Comparison of ENCODE assay signal across 8 cellular contexts in the genomic region with DNA sequence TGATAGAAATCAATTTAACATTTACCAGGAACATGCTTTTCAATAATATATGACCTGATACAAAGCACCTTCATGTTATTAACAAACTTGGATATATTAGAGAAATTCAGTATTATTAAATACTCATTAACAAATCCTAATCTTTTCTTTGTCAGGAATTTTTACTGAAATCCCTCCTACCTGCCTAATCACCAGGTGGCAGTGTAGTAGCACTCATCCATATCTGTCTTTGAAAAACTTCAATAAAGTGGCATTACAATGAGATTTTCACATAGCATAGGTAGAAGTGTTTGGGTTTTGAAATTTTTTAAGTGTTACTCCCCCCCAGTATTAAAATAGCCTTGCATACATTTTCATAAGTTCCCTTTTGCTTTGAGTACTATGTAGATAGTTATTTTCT.
DNase-seq lines count a peak whose midpoint lies in the region; ATAC-seq and TF ChIP-seq lines count a peak whose summit lies in the region.

No MANE protein-coding gene starts in this region.

- no peak overlapping the region for H3K14ac ChIP-seq in neuronal stem cell (ENCODE audit: low read length)

- H3K4me1 Mint-ChIP-seq in MCF 10A (ENCODE audit: insufficient read depth, unreplicated experiment), result no peaks in the 10 kb centered on the region
- H3K4me1 Mint-ChIP-seq in activated T-cell treated with anti-CD3 and anti-CD28 coated beads, Interleukin-2, amount 50 U/mL, for 24 hours (ENCODE audit: low read depth), result no peaks in the 10 kb centered on the region
- H3K4me1 Mint-ChIP-seq in activated naive CD8-positive, alpha-beta T cell treated with anti-CD3 and anti-CD28 coated beads for 36 hours, result no peaks in the 10 kb centered on the region

- H3K23ac ChIP-seq in neuronal stem cell (ENCODE audit: low read depth, low read length, poor library complexity), result no peak overlapping the region

- H2BK120ac ChIP-seq in neuronal stem cell (ENCODE audit: low read depth, low read length), result no peak overlapping the region

- peaks cover 46% of the 10 kb centered on the region for H3K27me3 Mint-ChIP-seq in MCF 10A (ENCODE audit: insufficient read depth, unreplicated experiment)
- H3K27me3 Mint-ChIP-seq in activated T-cell treated with anti-CD3 and anti-CD28 coated beads, Interleukin-2, amount 50 U/mL, for 24 hours, result no peaks in the 10 kb centered on the region
- H3K27me3 Mint-ChIP-seq in activated naive CD8-positive, alpha-beta T cell treated with anti-CD3 and anti-CD28 coated beads for 36 hours, result peaks cover 15% of the 10 kb centered on the region

- H3K79me2 ChIP-seq in neural cell (replicated peaks; ENCODE audit: insufficient read depth, low read length), result no peaks in the 10 kb centered on the region

- H4K20me1 ChIP-seq in neural cell (ENCODE audit: insufficient read depth), result no peaks in the 10 kb centered on the region

- H4K91ac ChIP-seq in neuronal stem cell (ENCODE audit: low read depth, low read length, poor library complexity), result no peak overlapping the region

- no peak overlapping the region for H4K8ac ChIP-seq in neuronal stem cell (ENCODE audit: low read depth, low read length)

- no peaks in the 10 kb centered on the region for H3K9me2 ChIP-seq in neural cell (ENCODE audit: insufficient read depth, low read length)

- H2BK15ac ChIP-seq in neuronal stem cell (ENCODE audit: low read length), result no peak overlapping the region

- H3K4ac ChIP-seq in neuronal stem cell (ENCODE audit: low read length), result no peak overlapping the region

- H3K9me3 ChIP-seq in neural cell (ENCODE audit: low read length) (no peaks in the 10 kb centered on the region), neuronal stem cell (replicated peaks in 1 of 2; ENCODE audit: control insufficient read depth in 2 of 2, insufficient read depth in 1 of 2, low read depth in 1 of 2, low read length in 2 of 2) (no peaks in the 10 kb centered on the region)

- ATAC-seq in GM19351 (IDR thresholded peaks at IDR 0.05; ENCODE audit: unreplicated experiment), result no peak

- no peak overlapping the region for H2BK5ac ChIP-seq in neuronal stem cell (ENCODE audit: low read length)

- no peak overlapping the region for H3K18ac ChIP-seq in neuronal stem cell (ENCODE audit: low read length)

- H3F3A ChIP-seq in neural cell (ENCODE audit: insufficient read depth, low read length, poor library complexity, severe bottlenecking), result no peaks in the 10 kb centered on the region

- no peak overlapping the region for H3K9ac ChIP-seq in neural cell (ENCODE audit: low read length)
- no peak overlapping the region for H3K9ac ChIP-seq in neuronal stem cell (ENCODE audit: low read depth, low read length, poor library complexity)

- H2BK12ac ChIP-seq in neuronal stem cell (ENCODE audit: low read length), result no peak overlapping the region

- no peaks in the 10 kb centered on the region for H3K9me3 Mint-ChIP-seq in MCF 10A (ENCODE audit: unreplicated experiment)
- no peaks in the 10 kb centered on the region for H3K9me3 Mint-ChIP-seq in activated T-cell treated with anti-CD3 and anti-CD28 coated beads, Interleukin-2, amount 50 U/mL, for 24 hours
- no peaks in the 10 kb centered on the region for H3K9me3 Mint-ChIP-seq in activated naive CD8-positive, alpha-beta T cell treated with anti-CD3 and anti-CD28 coated beads for 36 hours

- BruUV-seq in MCF 10A (replicated peaks; lab: Mats Ljungman, UMichigan), result no TSS peak

- TF ChIP-seq CTCF in GM10248 (IDR thresholded peaks at IDR 0.05; ENCODE audit: control extremely low read depth, extremely low read depth, low read depth, missing control alignments) (peak; percentile 16), MCF 10A (IDR thresholded peaks at IDR 0.05; ENCODE audit: unreplicated experiment) (peak; percentile 61), neural cell (IDR thresholded peaks at IDR 0.05; ENCODE audit: poor library complexity, severe bottlenecking) (peak; percentile 82)

- POLR2A ChIA-PET in GM10248 (lab: Yijun Ruan, JAX) (no interaction called here), MCF 10A (lab: Yijun Ruan, JAX) (no interaction called here)

- TF ChIP-seq EP300 in neural cell (conservative IDR thresholded peaks at IDR 0.05; ENCODE audit: poor library complexity, severe bottlenecking), result no peak

- no peak overlapping the region for H3K4me2 ChIP-seq in neural cell (ENCODE audit: low read length)
- no peak overlapping the region for H3K4me2 ChIP-seq in neuronal stem cell (ENCODE audit: insufficient read depth, low read length, poor library complexity, severe bottlenecking)

- H3K36me3 ChIP-seq in neural cell (ENCODE audit: insufficient read depth, low read length) (no peaks in the 10 kb centered on the region), neuronal stem cell (replicated peaks in 1 of 2; ENCODE audit: control insufficient read depth in 2 of 2, insufficient read depth in 2 of 2, low read length in 2 of 2) (no peaks in the 10 kb centered on the region)

- DNase-seq in GM10248 (ENCODE audit: extremely low spot score), result no peak
- peak; percentile 27 for DNase-seq in NCI-H1105 (lab: John Stamatoyannopoulos, UW)
- peak; percentile 33 for DNase-seq in MCF 10A (ENCODE audit: unreplicated experiment)
- DNase-seq in activated T-cell treated with anti-CD3 and anti-CD28 coated beads, Interleukin-2, amount 50 U/mL, for 24 hours, result no peak
- no peak for DNase-seq in activated naive CD8-positive, alpha-beta T cell treated with anti-CD3 and anti-CD28 coated beads for 36 hours
- no peak for DNase-seq in neuronal stem cell (ENCODE audit: low spot score)

- H2AFZ ChIP-seq in neural cell (ENCODE audit: low read depth, low read length) (no peak overlapping the region), neuronal stem cell (ENCODE audit: low read length) (no peak overlapping the region)

- no peak overlapping the region for H3K4me3 Mint-ChIP-seq in MCF 10A (ENCODE audit: unreplicated experiment)
- no peak overlapping the region for H3K4me3 Mint-ChIP-seq in activated T-cell treated with anti-CD3 and anti-CD28 coated beads, Interleukin-2, amount 50 U/mL, for 24 hours
- H3K4me3 Mint-ChIP-seq in activated naive CD8-positive, alpha-beta T cell treated with anti-CD3 and anti-CD28 coated beads for 36 hours, result no peak overlapping the region

- H3K36me3 Mint-ChIP-seq in MCF 10A (ENCODE audit: insufficient read depth, unreplicated experiment), result no peaks in the 10 kb centered on the region
- no peaks in the 10 kb centered on the region for H3K36me3 Mint-ChIP-seq in activated T-cell treated with anti-CD3 and anti-CD28 coated beads, Interleukin-2, amount 50 U/mL, for 24 hours (ENCODE audit: low read depth)
- H3K36me3 Mint-ChIP-seq in activated naive CD8-positive, alpha-beta T cell treated with anti-CD3 and anti-CD28 coated beads for 36 hours, result no peaks in the 10 kb centered on the region

- H2AK5ac ChIP-seq in neuronal stem cell (ENCODE audit: low read depth, low read length), result no peak overlapping the region

- intact Hi-C loops in MCF 10A (cut with micrococcal nuclease), result loop anchor here (1.0 to 10.0 kb wide), 6 partner anchors 250 to 1890 kb away; a partner anchor contains a TSS

- peak; percentile 89 for TF ChIP-seq RAD21 in neural cell (conservative IDR thresholded peaks at IDR 0.05)

- no peak overlapping the region for H3K27ac ChIP-seq in neural cell (ENCODE audit: low read length)
- no peak overlapping the region for H3K27ac ChIP-seq in neuronal stem cell (replicated peaks; ENCODE audit: low read length)

- H3K4me3 ChIP-seq in neural cell (ENCODE audit: low read length) (no peak overlapping the region), neuronal stem cell (ENCODE audit: low read length in 2 of 2) (no peak overlapping the region)

- no peak overlapping the region for H3K27ac Mint-ChIP-seq in MCF 10A (ENCODE audit: low read depth, unreplicated experiment)
- no peak overlapping the region for H3K27ac Mint-ChIP-seq in activated T-cell treated with anti-CD3 and anti-CD28 coated beads, Interleukin-2, amount 50 U/mL, for 24 hours
- no peak overlapping the region for H3K27ac Mint-ChIP-seq in activated naive CD8-positive, alpha-beta T cell treated with anti-CD3 and anti-CD28 coated beads for 36 hours

- H3K27me3 ChIP-seq in neural cell (ENCODE audit: insufficient read depth, low read depth, low read length) (no peaks in the 10 kb centered on the region), neuronal stem cell (ENCODE audit: control insufficient read depth in 3 of 3, insufficient read depth in 3 of 3, low read depth in 1 of 3, low read length in 3 of 3) (no peaks in the 10 kb centered on the region)

- H3K79me1 ChIP-seq in neuronal stem cell (ENCODE audit: low read depth, low read length), result no peaks in the 10 kb centered on the region

- H3K4me1 ChIP-seq in neuronal stem cell (ENCODE audit: control insufficient read depth in 2 of 2, insufficient read depth in 1 of 2, low read depth in 1 of 2, low read length in 2 of 2), result no peaks in the 10 kb centered on the region

- CTCF ChIA-PET in GM10248 (lab: Yijun Ruan, JAX), result no interaction called here
- CTCF ChIA-PET in MCF 10A (lab: Yijun Ruan, JAX), result interaction anchor here (0.5 to 2.6 kb wide), 11 partner anchors 14 to 1888 kb away, joined by 3 to 12 read pairs (median 3); no protein-coding TSS in a partner anchor

TF ChIP-seq in neural cell, 6 proteins besides CTCF, POLR2A, EP300 and RAD21:
- TF ChIP-seq MXI1 (conservative IDR thresholded peaks at IDR 0.05; ENCODE audit: poor library complexity, severe bottlenecking), result no peak
- TF ChIP-seq EZH2 (IDR thresholded peaks at IDR 0.05; ENCODE audit: borderline replicate concordance, insufficient read depth, low read length, poor library complexity, severe bottlenecking), result no peak
- TF ChIP-seq SMC3 (conservative IDR thresholded peaks at IDR 0.05; ENCODE audit: poor library complexity), result peak; percentile 90
- TF ChIP-seq TAF1 (IDR thresholded peaks at IDR 0.05; ENCODE audit: low read depth), result no peak
- TF ChIP-seq POLR2AphosphoS5 (IDR thresholded peaks at IDR 0.05), result no peak

Comparison
In these comparisons a context has a peak if more than half of its experiments do, and no peak if none do; other contexts are left out.
1. DNase-seq: peak in NCI-H1105 (single experiment) and MCF 10A (single experiment); none in GM10248 (single experiment), activated T-cell treated with anti-CD3 and anti-CD28 coated beads, Interleukin-2, amount 50 U/mL, for 24 hours (single experiment), activated naive CD8-positive, alpha-beta T cell treated with anti-CD3 and anti-CD28 coated beads for 36 hours (single experiment) and neuronal stem cell (single experiment).
2. CTCF ChIP-seq: peak in every context shown above with its lines; median percentile 82 in neural cell; 61 in MCF 10A; 16 in GM10248.